In genomic region chr20:49278036-49278816, GRCh38 we compare ENCODE assay signal across 8 cellular contexts. TPM values are rescaled to one million over a fixed set of nuclear protein-coding genes. Genes with fewer than 3 reads are reported as not detected.
DNase-seq lines count a peak whose midpoint lies in the region; ATAC-seq and TF ChIP-seq lines count a peak whose summit lies in the region.

Gene ZNFX1 (minus strand): TSS chr20:49278057. CDS start chr20:49275839, 2,218 bp downstream.

- TF ChIP-seq CTCF in left lung (IDR thresholded peaks at IDR 0.05): no peak

- H3K27ac Mint-ChIP-seq in dendritic cell treated with granulocyte-macrophage colony-stimulating factor and Interleukin-4, amounts not matched to agents 40 ng/mL and 50 ng/mL, for 4 days: peak within 1 kb of the TSS; percentile 93

- H3K36me3 Mint-ChIP-seq in dendritic cell treated with granulocyte-macrophage colony-stimulating factor and Interleukin-4, amounts not matched to agents 40 ng/mL and 50 ng/mL, for 4 days (ENCODE audit: low read depth): peaks cover 90% of the 10 kb centered on the region

- intact Hi-C loops in dendritic cell treated with granulocyte-macrophage colony-stimulating factor and Interleukin-4, amounts not matched to agents 40 ng/mL and 50 ng/mL, for 4 days (cut with micrococcal nuclease): loop anchor here (5.0 kb wide), 2 partner anchors 44 to 46 kb away; no protein-coding TSS in a partner anchor
- intact Hi-C loops in left lung (cut with DNase I): no loop called here

- peaks cover 52% of the 10 kb centered on the region for H3K4me1 Mint-ChIP-seq in dendritic cell treated with granulocyte-macrophage colony-stimulating factor and Interleukin-4, amounts not matched to agents 40 ng/mL and 50 ng/mL, for 4 days (ENCODE audit: low read depth)

- H3K27ac ChIP-seq in left lung: peak within 1 kb of the TSS; percentile 96 to 97

- peak within 1 kb of the TSS; percentile 96 for H3K4me3 Mint-ChIP-seq in dendritic cell treated with granulocyte-macrophage colony-stimulating factor and Interleukin-4, amounts not matched to agents 40 ng/mL and 50 ng/mL, for 4 days

- no peaks in the 10 kb centered on the region for H3K27me3 ChIP-seq in left lung

- peaks cover 35% of the 10 kb centered on the region for H3K9me3 Mint-ChIP-seq in dendritic cell treated with granulocyte-macrophage colony-stimulating factor and Interleukin-4, amounts not matched to agents 40 ng/mL and 50 ng/mL, for 4 days

- peaks cover 25 to 76% of the 10 kb centered on the region in 2 donors for H3K4me1 ChIP-seq in left lung

- no peaks in the 10 kb centered on the region for H3K27me3 Mint-ChIP-seq in dendritic cell treated with granulocyte-macrophage colony-stimulating factor and Interleukin-4, amounts not matched to agents 40 ng/mL and 50 ng/mL, for 4 days

- ATAC-seq in GM19372 (IDR thresholded peaks at IDR 0.05; ENCODE audit: low read depth, unreplicated experiment) (peak; percentile 77), HG03558 (IDR thresholded peaks at IDR 0.05; ENCODE audit: extremely low read depth, unreplicated experiment) (peak; percentile 39), left lung (peak; percentile 94)

- peaks cover 9 to 66% of the 10 kb centered on the region in 2 donors for H3K36me3 ChIP-seq in left lung

- H3K4me3 ChIP-seq in left lung: peak within 1 kb of the TSS; percentile 80 to 83

- DNase-seq in C1 segment of cervical spinal cord (lab: John Stamatoyannopoulos, UW): peak; percentile 79 to 99 (median 98)
- peak; percentile 86 for DNase-seq in NCI-H748 treated with DMSO at 0.1 percent for 48 hours (lab: John Stamatoyannopoulos, UW)
- peak; percentile 97 for DNase-seq in activated CD4-positive, alpha-beta T cell treated with anti-CD3 and anti-CD28 coated beads, Interleukin-2, amount 50 U/mL, for 24 hours (ENCODE audit: low read depth in 1 of 2, low spot score in 1 of 2)
- DNase-seq in left lung: peak; percentile 99
- peak; percentile 98 for DNase-seq in stimulated activated CD4-positive, alpha-beta T cell treated with anti-CD3 and anti-CD28 coated beads, Interleukin-2, amount 100 ng/mL, for 48 hours

- H3K9me3 ChIP-seq in left lung: peaks cover 3 to 21% of the 10 kb centered on the region in 2 donors

RNA-seq across cellular contexts. Expression of gene ZNFX1, which starts in this region (rescaled TPM):
- 10 to 100 TPM; 39.6 to 41.0 TPM for total RNA-seq in left lung

Comparison
In these comparisons a context has a peak if more than half of its experiments do, and no peak if none do; other contexts are left out.
1. Peak in every context shown above with its lines: DNase-seq, ATAC-seq, H3K4me3 ChIP-seq and H3K27ac ChIP-seq.
2. ATAC-seq: peak in every context shown above with its lines; median percentile 94 in left lung; 77 in GM19372; 39 in HG03558.